In the genomic region with DNA sequence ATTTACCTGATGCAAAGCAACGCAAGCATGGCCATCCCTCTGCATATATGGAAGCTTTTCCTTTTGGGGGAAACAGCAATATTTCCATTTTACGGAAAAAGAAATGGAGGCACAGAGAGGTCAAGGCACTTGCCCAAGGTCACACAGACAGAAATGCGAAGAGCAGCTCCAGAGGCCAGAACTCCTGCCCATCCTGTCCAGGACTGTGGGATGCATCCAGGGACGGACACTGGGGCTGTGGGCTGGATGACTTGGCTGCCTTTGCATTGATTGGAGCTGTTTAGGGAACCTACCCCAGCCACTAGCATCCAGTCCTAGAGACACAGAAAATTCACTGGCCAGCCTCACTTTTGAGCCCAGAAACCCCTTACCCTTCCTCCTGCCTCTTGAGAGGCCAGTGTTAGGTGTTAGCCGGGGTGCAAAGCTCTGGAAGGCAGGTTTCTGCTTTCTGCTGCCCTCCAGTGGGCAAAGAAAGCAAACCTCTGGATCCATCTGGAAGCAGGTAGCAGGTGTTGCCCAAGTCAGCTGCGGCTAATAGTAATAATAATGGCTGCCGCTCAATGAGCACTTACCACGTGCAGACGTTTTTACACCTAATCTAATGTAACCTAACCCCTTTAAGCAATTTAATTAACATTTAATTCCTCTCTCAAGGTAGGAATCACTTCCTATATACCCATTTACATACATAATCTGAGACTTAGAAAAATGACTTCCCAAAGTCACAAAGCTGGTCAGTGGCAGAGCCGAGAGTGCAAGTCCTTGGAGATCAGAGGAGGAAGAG, we compare ENCODE assay signal across 8 cellular contexts.
DNase-seq lines count a peak whose midpoint lies in the region; ATAC-seq and TF ChIP-seq lines count a peak whose summit lies in the region.

No MANE protein-coding gene starts in this region.

- no peaks in the 10 kb centered on the region for H3K9me3 ChIP-seq in RWPE2 (ENCODE audit: severe bottlenecking)

- DNase-seq in GM12864 (ENCODE audit: low read depth) (no peak), RWPE2 (ENCODE audit: low spot score) (peak; percentile 83), iPS-NIHi11 (ENCODE audit: low spot score) (peak; percentile 83)
- peak; percentile 67 for DNase-seq in activated naive CD4-positive, alpha-beta T cell treated with anti-CD3 and anti-CD28 coated beads, Interleukin-2, amount 10 ng/mL, durations not matched to agents 7 days and 5 days
- DNase-seq in stimulated activated CD4-positive, alpha-beta T cell treated with anti-CD3 and anti-CD28 coated beads, Interleukin-4, amount 100 ng/mL, for 48 hours (ENCODE audit: low read depth in 2 of 2) = peak; percentile 7 to 47

- H3K4me3 ChIP-seq in GM12864 (ENCODE audit: low read depth, low read length) = no peak overlapping the region
- H3K4me3 ChIP-seq in RWPE2 (ENCODE audit: severe bottlenecking) = no peak overlapping the region

- H3K4me3 Mint-ChIP-seq in activated naive CD4-positive, alpha-beta T cell treated with anti-CD3 and anti-CD28 coated beads, Interleukin-2, amount 10 ng/mL, durations not matched to agents 7 days and 5 days = no peak overlapping the region

- peak; percentile 84 for ATAC-seq in RWPE2 (ENCODE audit: low read depth)
- no peak for ATAC-seq in HG02840 (IDR thresholded peaks at IDR 0.05; ENCODE audit: low FRiP score, unreplicated experiment)
- no peak for ATAC-seq in HG03469 (IDR thresholded peaks at IDR 0.05; ENCODE audit: unreplicated experiment)

- no peak overlapping the region for H3K27ac ChIP-seq in RWPE2 (ENCODE audit: poor library complexity, severe bottlenecking)

- no peak for TF ChIP-seq EP300 in Ishikawa (IDR thresholded peaks at IDR 0.05; ENCODE audit: borderline replicate concordance)

- CTCF ChIA-PET in activated naive CD4-positive, alpha-beta T cell treated with anti-CD3 and anti-CD28 coated beads, Interleukin-2, amount 10 ng/mL, durations not matched to agents 7 days and 5 days (lab: Charles Lee) = interaction anchor here (0.6 to 5.4 kb wide), 23 partner anchors 8 to 294 kb away, joined by 3 to 98 read pairs (median 5); a partner anchor contains a TSS

- H3K27me3 Mint-ChIP-seq in activated naive CD4-positive, alpha-beta T cell treated with anti-CD3 and anti-CD28 coated beads, Interleukin-2, amount 10 ng/mL, durations not matched to agents 7 days and 5 days = peaks cover 3% of the 10 kb centered on the region

- no peaks in the 10 kb centered on the region for H3K9me3 Mint-ChIP-seq in activated naive CD4-positive, alpha-beta T cell treated with anti-CD3 and anti-CD28 coated beads, Interleukin-2, amount 10 ng/mL, durations not matched to agents 7 days and 5 days

- TF ChIP-seq RAD21 in Ishikawa (IDR thresholded peaks at IDR 0.05; ENCODE audit: low read depth) = peak; percentile 55

- H3K27ac Mint-ChIP-seq in activated naive CD4-positive, alpha-beta T cell treated with anti-CD3 and anti-CD28 coated beads, Interleukin-2, amount 10 ng/mL, durations not matched to agents 7 days and 5 days = no peak overlapping the region

- no peaks in the 10 kb centered on the region for H3K27me3 ChIP-seq in RWPE2 (ENCODE audit: insufficient read depth, poor library complexity, severe bottlenecking)

- H3K4me1 ChIP-seq in RWPE2 (ENCODE audit: insufficient read depth, poor library complexity, severe bottlenecking) = peaks cover 2% of the 10 kb centered on the region

- H3K4me1 Mint-ChIP-seq in activated naive CD4-positive, alpha-beta T cell treated with anti-CD3 and anti-CD28 coated beads, Interleukin-2, amount 10 ng/mL, durations not matched to agents 7 days and 5 days = peaks cover 11% of the 10 kb centered on the region

- no peaks in the 10 kb centered on the region for H3K36me3 Mint-ChIP-seq in activated naive CD4-positive, alpha-beta T cell treated with anti-CD3 and anti-CD28 coated beads, Interleukin-2, amount 10 ng/mL, durations not matched to agents 7 days and 5 days

- no peaks in the 10 kb centered on the region for H3K36me3 ChIP-seq in RWPE2 (ENCODE audit: low read depth)

- TF ChIP-seq CTCF in GM12864 (IDR thresholded peaks at IDR 0.05; ENCODE audit: low read depth, low read length, missing control alignments) (peak; percentile 55), RWPE2 (IDR thresholded peaks at IDR 0.05; ENCODE audit: poor library complexity, severe bottlenecking) (peak; percentile 100)

TF ChIP-seq in Ishikawa, 13 proteins besides CTCF, POLR2A, EP300 and RAD21:
- TF ChIP-seq FOXM1 (IDR thresholded peaks at IDR 0.05; ENCODE audit: borderline replicate concordance, low read depth) (no peak), YY1 (IDR thresholded peaks at IDR 0.05; ENCODE audit: low read depth) (peak; percentile 64), CEBPB (IDR thresholded peaks at IDR 0.05) (peak; percentile 46; the same call in 1 of the 2 replicates)
- TF ChIP-seq, protein P1, sequence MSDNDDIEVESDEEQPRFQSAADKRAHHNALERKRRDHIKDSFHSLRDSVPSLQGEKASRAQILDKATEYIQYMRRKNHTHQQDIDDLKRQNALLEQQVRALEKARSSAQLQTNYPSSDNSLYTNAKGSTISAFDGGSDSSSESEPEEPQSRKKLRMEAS (IDR thresholded peaks at IDR 0.05) = no peak; the same call in 1 of the 2 replicates
TF ChIP-seq in Ishikawa: peak in this region for 2.
